In the genomic region with DNA sequence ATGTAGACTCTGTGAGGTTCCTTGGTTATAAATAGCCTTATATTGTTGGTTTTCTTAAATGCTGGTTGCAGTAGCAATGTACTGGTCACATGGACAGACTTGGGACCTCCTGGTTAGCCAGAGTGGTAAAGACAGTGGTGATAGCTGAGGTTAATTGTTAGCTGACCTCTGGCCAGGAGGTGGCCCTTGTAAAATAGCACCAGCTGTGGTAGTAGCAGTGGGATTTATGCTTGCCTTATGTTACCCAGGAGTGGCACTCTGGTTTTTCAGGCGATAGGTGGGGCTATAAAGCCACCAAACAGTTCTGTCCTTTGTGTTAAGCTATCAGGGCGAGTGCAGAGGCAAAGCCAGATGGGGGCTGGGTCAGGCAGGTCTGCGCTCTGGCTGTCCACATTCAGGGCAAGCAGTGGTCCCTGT, we compare ENCODE assay signal across 13 cellular contexts.
A peak's percentile ranks its signal among the peaks of the same experiment; 100 is the strongest.
DNase-seq lines count a peak whose midpoint lies in the region; ATAC-seq, FAIRE-seq and TF ChIP-seq lines count a peak whose summit lies in the region.
"Had no signal": no experiment of that assay in that cellular context is flagged by ENCODE, and none has a peak within 500 bp of the region (broad histone marks: within the 10 kb centered on the region; RNA-seq: fewer than 3 reads in every experiment).

No MANE protein-coding gene starts in this region.

- 36 to 45% methylated on average over 3 of the region's 3 CpGs for WGBS in pancreas, 2 donors

- TF ChIP-seq POLR2A in NB4 (IDR thresholded peaks at IDR 0.05; ENCODE audit: extremely low read depth, insufficient read length) = no peak

- peak; percentile 1 for DNase-seq in NCI-H1694 treated with DMSO at 0.1 percent for 48 hours (lab: John Stamatoyannopoulos, UW)
- DNase-seq in NCI-H1694 (lab: John Stamatoyannopoulos, UW) = no peak
- DNase-seq in NB4 (ENCODE audit: low read depth) = peak; percentile 35
- peak; percentile 56 for DNase-seq in ecto neural progenitor cell (ENCODE audit: low spot score)
- peak in 3 of 6 donors; percentile 6 to 15 (median 14) for DNase-seq in pancreas
- DNase-seq in NCI-H2227 (lab: John Stamatoyannopoulos, UW; ENCODE audit: unreplicated experiment) = no peak
- DNase-seq in H4 (ENCODE audit: low spot score) = no peak
- DNase-seq: activated gamma-delta T cell treated with Interleukin-2 at 50 U/mL for 16 hours, NCI-H2029 had no signal

- H3K9me3 ChIP-seq in pancreas = no peaks in the 10 kb centered on the region
- H3K9me3 ChIP-seq: HAP-1 had no signal

- no peak overlapping the region for H3K4me3 ChIP-seq in NB4 (ENCODE audit: low read depth, low read length)
- no peak overlapping the region for H3K4me3 ChIP-seq in pancreas
- H3K4me3 ChIP-seq: breast epithelium, HAP-1, lung had no signal

- ATAC-seq in pancreas (peak in 3 of 4 donors; percentile 37 to 60 (median 50)), HG02798 (IDR thresholded peaks at IDR 0.05; ENCODE audit: poor library complexity, unreplicated experiment) (no peak)

- H3K4me1 ChIP-seq in pancreas = no peaks in the 10 kb centered on the region
- H3K4me1 ChIP-seq: breast epithelium, HAP-1 had no signal

- no peak overlapping the region for H3K27ac ChIP-seq in pancreas
- H3K27ac ChIP-seq: breast epithelium had no signal

- no peak for FAIRE-seq in pancreas (lab: Jason Lieb, UNC)

- intact Hi-C loops in pancreas (cut with DNase I) = no loop called here

- no peaks in the 10 kb centered on the region for H3K27me3 ChIP-seq in pancreas
- H3K27me3 ChIP-seq: breast epithelium had no signal

- TF ChIP-seq CTCF in NB4 (IDR thresholded peaks at IDR 0.05; ENCODE audit: low read depth, low read length) (peak; percentile 18), pancreas (IDR thresholded peaks at IDR 0.05) (no peak)

- no peaks in the 10 kb centered on the region for H3K36me3 ChIP-seq in pancreas
- H3K36me3 ChIP-seq: breast epithelium, HAP-1 had no signal

Comparison
In these comparisons a context has a peak if more than half of its experiments do, and no peak if none do; other contexts are left out.
1. DNase-seq: peak in NCI-H1694 treated with DMSO at 0.1 percent for 48 hours (single experiment), NB4 (single experiment) and ecto neural progenitor cell (single experiment); none in NCI-H1694 (single experiment), NCI-H2227 (single experiment) and H4 (single experiment).